Comparison of ENCODE assay signal across 9 cellular contexts in genomic region chr18:35616664-35617423, GRCh38. TPM values are rescaled to one million over a fixed set of nuclear protein-coding genes. Genes with fewer than 3 reads are reported as not detected.
A peak's percentile ranks its signal among the peaks of the same experiment; 100 is the strongest.
DNase-seq lines count a peak whose midpoint lies in the region; ATAC-seq and TF ChIP-seq lines count a peak whose summit lies in the region.
"Had no signal": no experiment of that assay in that cellular context is flagged by ENCODE, and none has a peak within 500 bp of the region (broad histone marks: within the 10 kb centered on the region; RNA-seq: fewer than 3 reads in every experiment).

No MANE protein-coding gene starts in this region.

- H3K9me3 ChIP-seq in H9 (ENCODE audit: control insufficient read depth, low read depth, low read length) (no peaks in the 10 kb centered on the region), endodermal cell (ENCODE audit: control insufficient read depth, low read length) (no peaks in the 10 kb centered on the region)

- no peaks in the 10 kb centered on the region; the same call in 1 of the 2 replicates for H3K79me2 ChIP-seq in H9 (ENCODE audit: insufficient read depth, low read length)

- H4K5ac ChIP-seq in H9 (ENCODE audit: insufficient read length, low read depth, low read length) = no peak overlapping the region

- no peaks in the 10 kb centered on the region for H3K27me3 ChIP-seq in GM06990 (replicated peaks; ENCODE audit: control insufficient read depth, insufficient read depth, low read length)
- no peaks in the 10 kb centered on the region for H3K27me3 ChIP-seq in H9 (ENCODE audit: insufficient read depth, low read length)
- H3K27me3 ChIP-seq in endodermal cell (ENCODE audit: control insufficient read depth, insufficient read depth, low read length, poor library complexity, severe bottlenecking) = no peaks in the 10 kb centered on the region

- CTCF ChIA-PET in activated CD4-positive, alpha-beta T cell treated with anti-CD3 and anti-CD28 coated beads, Interleukin-2, amount 10 ng/mL, durations not matched to agents 7 days and 5 days (lab: Charles Lee) = interaction anchor here (0.8 to 1.3 kb wide), 3 partner anchors 8 to 13 kb away, joined by 3 read pairs; no protein-coding TSS in a partner anchor

- H3K9me3 Mint-ChIP-seq in H9 (no peaks in the 10 kb centered on the region), endodermal cell (no peaks in the 10 kb centered on the region)
- H3K9me3 Mint-ChIP-seq in activated CD4-positive, alpha-beta T cell treated with anti-CD3 and anti-CD28 coated beads, Interleukin-2, amount 10 ng/mL, durations not matched to agents 7 days and 5 days = no peaks in the 10 kb centered on the region
- H3K9me3 Mint-ChIP-seq in naive thymus-derived CD8-positive, alpha-beta T cell = no peaks in the 10 kb centered on the region
- no peaks in the 10 kb centered on the region for H3K9me3 Mint-ChIP-seq in stimulated activated naive CD8-positive, alpha-beta T cell treated with anti-CD3 and anti-CD28 coated beads, Interleukin-15, amount 100 ng/mL, for 72 hours

- no peaks in the 10 kb centered on the region for H3K79me1 ChIP-seq in H9 (ENCODE audit: insufficient read depth, low read depth, low read length, poor library complexity, severe bottlenecking)

- H3K4me3 Mint-ChIP-seq in H9 (no peak overlapping the region), endodermal cell (no peak overlapping the region)
- no peak overlapping the region for H3K4me3 Mint-ChIP-seq in activated CD4-positive, alpha-beta T cell treated with anti-CD3 and anti-CD28 coated beads, Interleukin-2, amount 10 ng/mL, durations not matched to agents 7 days and 5 days
- no peak overlapping the region for H3K4me3 Mint-ChIP-seq in naive thymus-derived CD8-positive, alpha-beta T cell
- H3K4me3 Mint-ChIP-seq in stimulated activated naive CD8-positive, alpha-beta T cell treated with anti-CD3 and anti-CD28 coated beads, Interleukin-15, amount 100 ng/mL, for 72 hours = no peak overlapping the region

- H2BK12ac ChIP-seq in H9 (ENCODE audit: insufficient read length, low read depth, low read length) = no peak overlapping the region

- no peak overlapping the region for H4K91ac ChIP-seq in H9 (ENCODE audit: insufficient read length, low read depth, low read length)

- POLR2A ChIA-PET in activated CD4-positive, alpha-beta T cell treated with anti-CD3 and anti-CD28 coated beads, Interleukin-2, amount 10 ng/mL, durations not matched to agents 7 days and 5 days (lab: Charles Lee) = interaction anchor here (0.6 kb wide), 1 partner anchor 637 kb away, joined by 3 read pairs; no protein-coding TSS in a partner anchor
- POLR2A ChIA-PET in naive thymus-derived CD8-positive, alpha-beta T cell (lab: Charles Lee) = interaction anchor here (1.1 to 1.2 kb wide), 2 partner anchors 35 to 356 kb away, joined by 5 to 6 read pairs; partner anchors contain the start of genes GALNT1 and RMP24

- H3K36me3 Mint-ChIP-seq in H9 (ENCODE audit: insufficient read depth in 1 of 3, low read depth in 3 of 3) (peaks cover 0 to 1% (median 0%) of the 10 kb centered on the region in 3 experiments; a peak in 1 of 7 replicates), endodermal cell (ENCODE audit: low read depth) (peaks cover 5% of the 10 kb centered on the region)
- no peaks in the 10 kb centered on the region for H3K36me3 Mint-ChIP-seq in activated CD4-positive, alpha-beta T cell treated with anti-CD3 and anti-CD28 coated beads, Interleukin-2, amount 10 ng/mL, durations not matched to agents 7 days and 5 days (ENCODE audit: low read depth)
- H3K36me3 Mint-ChIP-seq in naive thymus-derived CD8-positive, alpha-beta T cell = no peaks in the 10 kb centered on the region

- H3K4me3 ChIP-seq in GM06990 (replicated peaks; ENCODE audit: low read depth, low read length) (peak overlapping the region; percentile 1; the same call in 1 of the 2 replicates), endodermal cell (ENCODE audit: low read length) (no peak overlapping the region)

- no peaks in the 10 kb centered on the region for H3K23me2 ChIP-seq in H9 (ENCODE audit: insufficient read length, low read depth, low read length, poor library complexity, severe bottlenecking)

- no peak overlapping the region for H4K8ac ChIP-seq in H9 (replicated peaks; ENCODE audit: insufficient read length, low read depth, low read length)

- peak; percentile 66 for DNase-seq in GM06990 (ENCODE audit: extremely low read depth, insufficient read length)
- no peak for DNase-seq in H9
- peak; percentile 94 for DNase-seq in M059J (ENCODE audit: low read depth)
- DNase-seq in activated CD4-positive, alpha-beta T cell treated with anti-CD3 and anti-CD28 coated beads, Interleukin-2, amount 10 ng/mL, durations not matched to agents 7 days and 5 days = peak; percentile 67
- peak; percentile 59 for DNase-seq in endodermal cell
- peak; percentile 8 to 74 (median 50) for DNase-seq in naive thymus-derived CD8-positive, alpha-beta T cell
- DNase-seq in stimulated activated naive CD8-positive, alpha-beta T cell treated with anti-CD3 and anti-CD28 coated beads, Interleukin-15, amount 100 ng/mL, for 72 hours = peak; percentile 64 to 80
- no peak for DNase-seq in GOT3 (lab: John Stamatoyannopoulos, UW)

- H3K14ac ChIP-seq in H9 (ENCODE audit: insufficient read depth, low read length) = no peak overlapping the region

- H3K23ac ChIP-seq in H9 (ENCODE audit: insufficient read length, low read depth, low read length) = no peak overlapping the region

- no peak overlapping the region for H3T11ph ChIP-seq in H9 (ENCODE audit: low read length)

- no peak overlapping the region for H2AK5ac ChIP-seq in H9 (ENCODE audit: insufficient read length, low read length)

- H2BK15ac ChIP-seq in H9 (ENCODE audit: low read depth, low read length) = no peak overlapping the region

- no peaks in the 10 kb centered on the region for H4K20me1 ChIP-seq in H9 (ENCODE audit: control insufficient read depth, insufficient read depth, insufficient read length)

- no peak overlapping the region for H2BK5ac ChIP-seq in H9 (ENCODE audit: insufficient read length, low read length)

- H2BK20ac ChIP-seq in H9 (ENCODE audit: low read depth, low read length, poor library complexity, severe bottlenecking) = no peak overlapping the region

- no peak overlapping the region for H3K18ac ChIP-seq in H9 (ENCODE audit: insufficient read length, low read depth, low read length)

- H3K27ac ChIP-seq in H9 (ENCODE audit: insufficient read length, low read depth, low read length) = peak overlapping the region; percentile 26
- H3K27ac ChIP-seq in endodermal cell (ENCODE audit: low read depth, low read length) = peak overlapping the region; percentile 52
- H3K27ac ChIP-seq: VCaP had no signal

- H3K27me3 Mint-ChIP-seq in H9 (ENCODE audit: low read depth) (no peaks in the 10 kb centered on the region), endodermal cell (ENCODE audit: insufficient read depth) (no peaks in the 10 kb centered on the region)
- H3K27me3 Mint-ChIP-seq in activated CD4-positive, alpha-beta T cell treated with anti-CD3 and anti-CD28 coated beads, Interleukin-2, amount 10 ng/mL, durations not matched to agents 7 days and 5 days = no peaks in the 10 kb centered on the region
- H3K27me3 Mint-ChIP-seq in naive thymus-derived CD8-positive, alpha-beta T cell = no peaks in the 10 kb centered on the region
- H3K27me3 Mint-ChIP-seq in stimulated activated naive CD8-positive, alpha-beta T cell treated with anti-CD3 and anti-CD28 coated beads, Interleukin-15, amount 100 ng/mL, for 72 hours = no peaks in the 10 kb centered on the region

- H3K27ac Mint-ChIP-seq in H9 (no peak overlapping the region), endodermal cell (no peak overlapping the region)
- H3K27ac Mint-ChIP-seq in activated CD4-positive, alpha-beta T cell treated with anti-CD3 and anti-CD28 coated beads, Interleukin-2, amount 10 ng/mL, durations not matched to agents 7 days and 5 days = no peak overlapping the region
- no peak overlapping the region for H3K27ac Mint-ChIP-seq in naive thymus-derived CD8-positive, alpha-beta T cell
- no peak overlapping the region for H3K27ac Mint-ChIP-seq in stimulated activated naive CD8-positive, alpha-beta T cell treated with anti-CD3 and anti-CD28 coated beads, Interleukin-15, amount 100 ng/mL, for 72 hours

- H2AFZ ChIP-seq in H9 (ENCODE audit: low read length) = no peak overlapping the region

- H3K56ac ChIP-seq in H9 (ENCODE audit: insufficient read length, low read depth, low read length) = no peak overlapping the region

- H3K4ac ChIP-seq in H9 (ENCODE audit: low read depth, low read length) = no peak overlapping the region

- peaks cover 6% of the 10 kb centered on the region in 2 experiments; a peak in 3 of 4 replicates for H3K4me1 Mint-ChIP-seq in H9
- peaks cover 15% of the 10 kb centered on the region for H3K4me1 Mint-ChIP-seq in activated CD4-positive, alpha-beta T cell treated with anti-CD3 and anti-CD28 coated beads, Interleukin-2, amount 10 ng/mL, durations not matched to agents 7 days and 5 days
- peaks cover 7% of the 10 kb centered on the region for H3K4me1 Mint-ChIP-seq in endodermal cell
- H3K4me1 Mint-ChIP-seq in naive thymus-derived CD8-positive, alpha-beta T cell = peaks cover 10 to 32% (median 23%) of the 10 kb centered on the region in 4 donors
- H3K4me1 Mint-ChIP-seq in stimulated activated naive CD8-positive, alpha-beta T cell treated with anti-CD3 and anti-CD28 coated beads, Interleukin-15, amount 100 ng/mL, for 72 hours = peaks cover 21% of the 10 kb centered on the region

- no peak overlapping the region for H3K9ac ChIP-seq in H9 (ENCODE audit: extremely low read depth, insufficient read length, low read length)
- H3K9ac ChIP-seq in endodermal cell (ENCODE audit: extremely low read depth, low read length, poor library complexity, severe bottlenecking) = no peak overlapping the region

- H3K4me1 ChIP-seq in H9 (ENCODE audit: insufficient read depth, low read length) = no peaks in the 10 kb centered on the region
- no peaks in the 10 kb centered on the region for H3K4me1 ChIP-seq in endodermal cell (ENCODE audit: control insufficient read depth, insufficient read depth, low read length)

- no peaks in the 10 kb centered on the region for H3K36me3 ChIP-seq in GM06990 (ENCODE audit: control insufficient read depth, insufficient read depth, low read length)
- H3K36me3 ChIP-seq in endodermal cell (ENCODE audit: control insufficient read depth, insufficient read depth, low read length) = no peaks in the 10 kb centered on the region

- no CpG with 5 or more reads among the region's 6 CpGs for WGBS in H9 (ENCODE audit: extremely low coverage, insufficient read length, low lambda C conversion rate)
- 80 to 85% methylated on average over 3 to 6 of the region's 6 CpGs for WGBS in endodermal cell (ENCODE audit: insufficient coverage in 1 of 2, insufficient read length in 1 of 2), 2 experiments

- TF ChIP-seq CTCF in GM06990 (IDR thresholded peaks at IDR 0.05; ENCODE audit: insufficient read depth, low read length, poor library complexity, severe bottlenecking) = no peak
- no peak for TF ChIP-seq CTCF in H9 (conservative IDR thresholded peaks at IDR 0.05)
- no peak for TF ChIP-seq CTCF in endodermal cell (conservative IDR thresholded peaks at IDR 0.05)

- no peak overlapping the region for H3K4me2 ChIP-seq in H9 (ENCODE audit: insufficient read depth, insufficient read length, low read length)

- peak; percentile 94 to 95 for ATAC-seq in naive thymus-derived CD8-positive, alpha-beta T cell
- peak; percentile 99 for ATAC-seq in stimulated activated naive CD8-positive, alpha-beta T cell treated with anti-CD3 and anti-CD28 coated beads, Interleukin-15, amount 100 ng/mL, for 72 hours

- no peak overlapping the region for H2BK120ac ChIP-seq in H9 (ENCODE audit: low read depth, low read length, poor library complexity, severe bottlenecking)

RNA-seq across cellular contexts. Expression of gene GALNT1, which starts 35.3 kb away (rescaled TPM):
- total RNA-seq in H9 (2021) (77.9 and 81.1 TPM in 2 replicates), endodermal cell (100 to 1,000 TPM in 1 of 2 donors, 10 to 100 TPM in 1; 82.5 to 102 TPM)
- 46.1 and 63.0 TPM in 2 replicates for total RNA-seq in M059J (2014; rRNA removed; shearing (Covaris generic))
- total RNA-seq in activated CD4-positive, alpha-beta T cell treated with anti-CD3 and anti-CD28 coated beads, Interleukin-2, amount 10 ng/mL, durations not matched to agents 7 days and 5 days = 10 to 100 TPM; 26.3 to 31.9 TPM
- 62.3 TPM for polyA plus RNA-seq in endodermal cell (2013, experiment 1 of 2)
- polyA plus RNA-seq in endodermal cell (2013, experiment 2 of 2) = 59.3 TPM
- total RNA-seq in naive thymus-derived CD8-positive, alpha-beta T cell = 10 to 100 TPM; 39.5 to 42.4 TPM
- 10 to 100 TPM; 18.7 to 67.3 (median 43.3) TPM for polyA plus RNA-seq in naive thymus-derived CD8-positive, alpha-beta T cell

Comparison
In these comparisons a context has a peak if more than half of its experiments do, and no peak if none do; other contexts are left out.
1. DNase-seq: peak in GM06990 (single experiment), M059J (single experiment), activated CD4-positive, alpha-beta T cell treated with anti-CD3 and anti-CD28 coated beads, Interleukin-2, amount 10 ng/mL, durations not matched to agents 7 days and 5 days (single experiment), endodermal cell (single experiment), naive thymus-derived CD8-positive, alpha-beta T cell (10 of 10) and stimulated activated naive CD8-positive, alpha-beta T cell treated with anti-CD3 and anti-CD28 coated beads, Interleukin-15, amount 100 ng/mL, for 72 hours (2 of 2); none in H9 (single experiment) and GOT3 (single experiment).